In genomic region chr7:110432061-110432553, GRCh38 we compare ENCODE assay signal across 21 cellular contexts.
DNase-seq lines count a peak whose midpoint lies in the region; ATAC-seq, FAIRE-seq and TF ChIP-seq lines count a peak whose summit lies in the region.
"Had no signal": no experiment of that assay in that cellular context is flagged by ENCODE, and none has a peak within 500 bp of the region (broad histone marks: within the 10 kb centered on the region; RNA-seq: fewer than 3 reads in every experiment).

No MANE protein-coding gene starts in this region.

- peak; percentile 8 for DNase-seq in DMS53 (lab: John Stamatoyannopoulos, UW)
- DNase-seq in DMS53 treated with DMSO at 0.1 percent for 48 hours (lab: John Stamatoyannopoulos, UW; ENCODE audit: unreplicated experiment) = no peak
- DNase-seq in frontal cortex (ENCODE audit: low spot score in 2 of 2) = no peak
- DNase-seq in WTC11 (ENCODE audit: low spot score) = no peak
- DNase-seq: C1 segment of cervical spinal cord; Calu3; CD4-positive, alpha-beta memory T cell; COR-L47; DMS79; GF-D8; H9; HFFc6 had no signal

- peaks cover 3% of the 10 kb centered on the region; the same call in 1 of the 2 replicates for H3K9me3 Mint-ChIP-seq in WTC11
- H3K9me3 Mint-ChIP-seq: GM23338, H9, HFFc6 had no signal

- FAIRE-seq in A204.1 (lab: Jason Lieb, UNC) (peak; percentile 35), frontal cortex (lab: Jason Lieb, UNC) (peak; percentile 50)
- FAIRE-seq: GM12891, GM18507 had no signal

- no peaks in the 10 kb centered on the region for H3K27me3 Mint-ChIP-seq in WTC11 (ENCODE audit: low read depth)
- H3K27me3 Mint-ChIP-seq: CD4-positive, alpha-beta memory T cell had no signal

- no peak for ATAC-seq in HG03460 (IDR thresholded peaks at IDR 0.05; ENCODE audit: unreplicated experiment)
- no peak for ATAC-seq in HG02884 (IDR thresholded peaks at IDR 0.05; ENCODE audit: unreplicated experiment)
- no peak for ATAC-seq in WTC11
- ATAC-seq: GM23338, HCT116 had no signal

- H3K27ac Mint-ChIP-seq in WTC11 = no peak overlapping the region
- H3K27ac Mint-ChIP-seq: CD4-positive, alpha-beta memory T cell; GM23338; H9; HFFc6 had no signal

- no peak overlapping the region for H3K4me3 Mint-ChIP-seq in WTC11
- H3K4me3 Mint-ChIP-seq: CD4-positive, alpha-beta memory T cell; GM23338; H9; HFFc6 had no signal

- TF ChIP-seq CTCF in HEK293 (tag by site-specific recombination; IDR thresholded peaks at IDR 0.05) (no peak), WTC11 (IDR thresholded peaks at IDR 0.05) (no peak)

- H3K36me3 ChIP-seq in HEK293 (ENCODE audit: control insufficient read depth in 2 of 2, insufficient read depth in 1 of 2, low read length in 2 of 2) = no peaks in the 10 kb centered on the region

- POLR2A ChIA-PET in HEK293 (lab: Yijun Ruan, JAX) = no interaction called here
- POLR2A ChIA-PET in WTC11 (lab: Charles Lee) = no interaction called here

- CTCF ChIA-PET in HEK293 (lab: Yijun Ruan, JAX) (no interaction called here), WTC11 (lab: Charles Lee) (interaction anchor here (1.3 kb wide), 1 partner anchor 10 kb away, joined by 5 read pairs; no protein-coding TSS in a partner anchor)

- no peak overlapping the region for H3K27ac ChIP-seq in HEK293 (ENCODE audit: extremely low read depth, low read depth, low read length)
- H3K27ac ChIP-seq: 22Rv1 had no signal

- no peaks in the 10 kb centered on the region for H3K4me1 Mint-ChIP-seq in WTC11
- H3K4me1 Mint-ChIP-seq: CD4-positive, alpha-beta memory T cell; GM23338; H9 had no signal

- H3K9me3 ChIP-seq in HEK293 (ENCODE audit: control insufficient read depth, insufficient read depth, low read depth, low read length) = no peaks in the 10 kb centered on the region

- H3K36me3 Mint-ChIP-seq in WTC11 = no peaks in the 10 kb centered on the region
- H3K36me3 Mint-ChIP-seq: CD4-positive, alpha-beta memory T cell had no signal

- no peak overlapping the region for H3K4me3 ChIP-seq in HEK293 (ENCODE audit: low read depth, low read length)
- H3K4me3 ChIP-seq: GM23338 had no signal

- no peaks in the 10 kb centered on the region for H3K4me1 ChIP-seq in HEK293 (ENCODE audit: control insufficient read depth, insufficient read depth, low read length)

TF ChIP-seq in HEK293, 187 proteins besides CTCF, POLR2A, EP300 and RAD21 (continues in another document):
- no peak for TF ChIP-seq RBAK (tag by site-specific recombination; IDR thresholded peaks at IDR 0.05)
- TF ChIP-seq, protein P1, sequence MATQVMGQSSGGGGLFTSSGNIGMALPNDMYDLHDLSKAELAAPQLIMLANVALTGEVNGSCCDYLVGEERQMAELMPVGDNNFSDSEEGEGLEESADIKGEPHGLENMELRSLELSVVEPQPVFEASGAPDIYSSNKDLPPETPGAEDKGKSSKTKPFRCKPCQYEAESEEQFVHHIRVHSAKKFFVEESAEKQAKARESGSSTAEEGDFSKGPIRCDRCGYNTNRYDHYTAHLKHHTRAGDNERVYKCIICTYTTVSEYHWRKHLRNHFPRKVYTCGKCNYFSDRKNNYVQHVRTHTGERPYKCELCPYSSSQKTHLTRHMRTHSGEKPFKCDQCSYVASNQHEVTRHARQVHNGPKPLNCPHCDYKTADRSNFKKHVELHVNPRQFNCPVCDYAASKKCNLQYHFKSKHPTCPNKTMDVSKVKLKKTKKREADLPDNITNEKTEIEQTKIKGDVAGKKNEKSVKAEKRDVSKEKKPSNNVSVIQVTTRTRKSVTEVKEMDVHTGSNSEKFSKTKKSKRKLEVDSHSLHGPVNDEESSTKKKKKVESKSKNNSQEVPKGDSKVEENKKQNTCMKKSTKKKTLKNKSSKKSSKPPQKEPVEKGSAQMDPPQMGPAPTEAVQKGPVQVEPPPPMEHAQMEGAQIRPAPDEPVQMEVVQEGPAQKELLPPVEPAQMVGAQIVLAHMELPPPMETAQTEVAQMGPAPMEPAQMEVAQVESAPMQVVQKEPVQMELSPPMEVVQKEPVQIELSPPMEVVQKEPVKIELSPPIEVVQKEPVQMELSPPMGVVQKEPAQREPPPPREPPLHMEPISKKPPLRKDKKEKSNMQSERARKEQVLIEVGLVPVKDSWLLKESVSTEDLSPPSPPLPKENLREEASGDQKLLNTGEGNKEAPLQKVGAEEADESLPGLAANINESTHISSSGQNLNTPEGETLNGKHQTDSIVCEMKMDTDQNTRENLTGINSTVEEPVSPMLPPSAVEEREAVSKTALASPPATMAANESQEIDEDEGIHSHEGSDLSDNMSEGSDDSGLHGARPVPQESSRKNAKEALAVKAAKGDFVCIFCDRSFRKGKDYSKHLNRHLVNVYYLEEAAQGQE (tag by site-specific recombination; IDR thresholded peaks at IDR 0.05) = 0 out of 2 replicates have a peak, but pooled peaks have one; percentile 17
- TF ChIP-seq ZNF214 (tag by site-specific recombination; IDR thresholded peaks at IDR 0.05; ENCODE audit: borderline replicate concordance) = no peak
- TF ChIP-seq ZNF202 (tag by site-specific recombination; IDR thresholded peaks at IDR 0.05; ENCODE audit: borderline replicate concordance) = 0 out of 2 replicates have a peak, but pooled peaks have one; percentile 20
- no peak for TF ChIP-seq ZNF571 (tag by site-specific recombination; IDR thresholded peaks at IDR 0.05)

TF ChIP-seq in WTC11, 78 proteins besides CTCF, POLR2A, EP300 and RAD21:
- TF ChIP-seq NR1H2 (CRISPR knock-in tag; IDR thresholded peaks at IDR 0.05) = no peak
- TF ChIP-seq JUN (CRISPR knock-in tag; IDR thresholded peaks at IDR 0.05) = no peak
- TF ChIP-seq ETV6 (CRISPR knock-in tag; IDR thresholded peaks at IDR 0.05) = no peak
- TF ChIP-seq, protein P2, sequence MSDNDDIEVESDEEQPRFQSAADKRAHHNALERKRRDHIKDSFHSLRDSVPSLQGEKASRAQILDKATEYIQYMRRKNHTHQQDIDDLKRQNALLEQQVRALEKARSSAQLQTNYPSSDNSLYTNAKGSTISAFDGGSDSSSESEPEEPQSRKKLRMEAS (CRISPR knock-in tag; IDR thresholded peaks at IDR 0.05) = no peak
- TF ChIP-seq ATF3 (CRISPR knock-in tag; conservative IDR thresholded peaks at IDR 0.05) = no peak
- TF ChIP-seq MYBL2 (CRISPR knock-in tag; IDR thresholded peaks at IDR 0.05) = no peak
- TF ChIP-seq AR (CRISPR knock-in tag; IDR thresholded peaks at IDR 0.05) = no peak
- TF ChIP-seq, protein P3, sequence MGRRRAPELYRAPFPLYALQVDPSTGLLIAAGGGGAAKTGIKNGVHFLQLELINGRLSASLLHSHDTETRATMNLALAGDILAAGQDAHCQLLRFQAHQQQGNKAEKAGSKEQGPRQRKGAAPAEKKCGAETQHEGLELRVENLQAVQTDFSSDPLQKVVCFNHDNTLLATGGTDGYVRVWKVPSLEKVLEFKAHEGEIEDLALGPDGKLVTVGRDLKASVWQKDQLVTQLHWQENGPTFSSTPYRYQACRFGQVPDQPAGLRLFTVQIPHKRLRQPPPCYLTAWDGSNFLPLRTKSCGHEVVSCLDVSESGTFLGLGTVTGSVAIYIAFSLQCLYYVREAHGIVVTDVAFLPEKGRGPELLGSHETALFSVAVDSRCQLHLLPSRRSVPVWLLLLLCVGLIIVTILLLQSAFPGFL (CRISPR knock-in tag; IDR thresholded peaks at IDR 0.05; ENCODE audit: borderline replicate concordance) = no peak
- TF ChIP-seq, protein P4, sequence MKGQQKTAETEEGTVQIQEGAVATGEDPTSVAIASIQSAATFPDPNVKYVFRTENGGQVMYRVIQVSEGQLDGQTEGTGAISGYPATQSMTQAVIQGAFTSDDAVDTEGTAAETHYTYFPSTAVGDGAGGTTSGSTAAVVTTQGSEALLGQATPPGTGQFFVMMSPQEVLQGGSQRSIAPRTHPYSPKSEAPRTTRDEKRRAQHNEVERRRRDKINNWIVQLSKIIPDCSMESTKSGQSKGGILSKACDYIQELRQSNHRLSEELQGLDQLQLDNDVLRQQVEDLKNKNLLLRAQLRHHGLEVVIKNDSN (CRISPR knock-in tag; IDR thresholded peaks at IDR 0.05) = no peak
- TF ChIP-seq NFATC4 (CRISPR knock-in tag; IDR thresholded peaks at IDR 0.05) = no peak
- TF ChIP-seq TP53 (CRISPR knock-in tag; IDR thresholded peaks at IDR 0.05) = no peak
- TF ChIP-seq RELA (CRISPR knock-in tag; IDR thresholded peaks at IDR 0.05; ENCODE audit: borderline replicate concordance) = no peak
